Comparison of ENCODE assay signal across 17 cellular contexts in genomic region chr12:6171409-6172015, GRCh38. TPM values are rescaled to one million over a fixed set of nuclear protein-coding genes. Genes with fewer than 3 reads are reported as not detected.
DNase-seq lines count a peak whose midpoint lies in the region; ATAC-seq and TF ChIP-seq lines count a peak whose summit lies in the region.
"Had no signal": no experiment of that assay in that cellular context is flagged by ENCODE, and none has a peak within 500 bp of the region (broad histone marks: within the 10 kb centered on the region; RNA-seq: fewer than 3 reads in every experiment).

No MANE protein-coding gene starts in this region.

- no peaks in the 10 kb centered on the region for H3K9me2 ChIP-seq in MM.1S (replicated peaks; ENCODE audit: insufficient read depth, low read length)

- H3K4me1 ChIP-seq in heart right ventricle (peaks cover 12 to 60% (median 39%) of the 10 kb centered on the region in 9 donors), neuronal stem cell (ENCODE audit: control insufficient read depth in 2 of 2, insufficient read depth in 1 of 2, low read depth in 1 of 2, low read length in 2 of 2) (no peaks in the 10 kb centered on the region), tibial nerve (peaks cover 0 to 19% (median 9%) of the 10 kb centered on the region in 4 donors), MM.1S (ENCODE audit: low read length) (peaks cover 13% of the 10 kb centered on the region), osteoblast (ENCODE audit: insufficient read depth, low read length) (peaks cover 18% of the 10 kb centered on the region)

- H4K20me1 ChIP-seq in MM.1S (ENCODE audit: insufficient read depth, low read length) (no peaks in the 10 kb centered on the region), osteoblast (ENCODE audit: insufficient read depth, low read length) (no peaks in the 10 kb centered on the region)

- TF ChIP-seq POLR2A in tibial nerve (IDR thresholded peaks at IDR 0.05) = no peak

- no peak overlapping the region for H2BK5ac ChIP-seq in neuronal stem cell (ENCODE audit: low read length)

- peak overlapping the region; percentile 47 for H2AK5ac ChIP-seq in neuronal stem cell (ENCODE audit: low read depth, low read length)

- H3K27me3 Mint-ChIP-seq in WTC11 (ENCODE audit: low read depth) = no peaks in the 10 kb centered on the region

- H2AFZ ChIP-seq in neuronal stem cell (ENCODE audit: low read length) (no peak overlapping the region), MM.1S (ENCODE audit: low read length) (no peak overlapping the region), osteoblast (ENCODE audit: low read length) (no peak overlapping the region)

- peak; percentile 28 to 62 for TF ChIP-seq EP300 in tibial nerve (IDR thresholded peaks at IDR 0.05)

- no peak overlapping the region for H3K27ac Mint-ChIP-seq in WTC11
- H3K27ac Mint-ChIP-seq: stimulated activated naive B cell treated with anti-CD40 and anti-IgM and Interleukin-4, amounts not matched to agents 10 μg/mL and 1 μg/mL and 100 μg/mL, for 72 hours had no signal

- H3K14ac ChIP-seq in neuronal stem cell (ENCODE audit: low read length) = peak overlapping the region; percentile 21

- intact Hi-C loops in heart right ventricle (cut with DNase I) = loop anchor here in 5 of 10 donors (2.0 to 10.0 kb wide), 4 partner anchors 17 to 99 kb away; partner anchors contain the start of gene VWF (in 2 of the 5)

- peak overlapping the region; percentile 32 for H3K18ac ChIP-seq in neuronal stem cell (ENCODE audit: low read length)

- H3K4me2 ChIP-seq in neuronal stem cell (ENCODE audit: insufficient read depth, low read length, poor library complexity, severe bottlenecking) (no peak overlapping the region), MM.1S (ENCODE audit: low read depth, low read length) (no peak overlapping the region), osteoblast (ENCODE audit: insufficient read depth, low read length) (no peak overlapping the region)

- no peak overlapping the region for H3K9ac ChIP-seq in neuronal stem cell (ENCODE audit: low read depth, low read length, poor library complexity)
- H3K9ac ChIP-seq in MM.1S (ENCODE audit: low read length) = no peak overlapping the region

- POLR2A ChIA-PET in WTC11 (lab: Charles Lee) = interaction anchor here (0.6 kb wide), 1 partner anchor 165 kb away, joined by 3 read pairs; no protein-coding TSS in a partner anchor

- H3K27ac ChIP-seq in heart right ventricle (peak overlapping the region; percentile 60 to 90 (median 76)), neuronal stem cell (replicated peaks; ENCODE audit: low read length) (no peak overlapping the region), tibial nerve (peak overlapping the region in 1 of 4 donors; percentile 47), MM.1S (ENCODE audit: low read length) (no peak overlapping the region), osteoblast (ENCODE audit: low read depth, low read length) (no peak overlapping the region)
- H3K27ac ChIP-seq: neutrophil, SK-N-MC had no signal

- peak overlapping the region in 1 of 10 donors; percentile 9 for H3K4me3 ChIP-seq in heart right ventricle
- H3K4me3 ChIP-seq in neuronal stem cell (ENCODE audit: low read length in 2 of 2) = no peak overlapping the region
- H3K4me3 ChIP-seq in tibial nerve = no peak overlapping the region
- no peak overlapping the region for H3K4me3 ChIP-seq in MM.1S (ENCODE audit: low read length)
- no peak overlapping the region for H3K4me3 ChIP-seq in osteoblast (ENCODE audit: insufficient read depth, low read length)
- H3K4me3 ChIP-seq: SK-N-MC had no signal

- no peak overlapping the region for H4K8ac ChIP-seq in neuronal stem cell (ENCODE audit: low read depth, low read length)

- no peaks in the 10 kb centered on the region for H3K36me3 Mint-ChIP-seq in WTC11

- no peaks in the 10 kb centered on the region for H3K79me1 ChIP-seq in neuronal stem cell (ENCODE audit: low read depth, low read length)

- H2BK120ac ChIP-seq in neuronal stem cell (ENCODE audit: low read depth, low read length) = no peak overlapping the region

- ATAC-seq in WTC11 (no peak), heart right ventricle (peak; percentile 63 to 91 (median 84)), HG03135 (IDR thresholded peaks at IDR 0.05; ENCODE audit: unreplicated experiment) (no peak)
- ATAC-seq: activated T-cell treated with anti-CD3 and anti-CD28 coated beads, Interleukin-2, amount 50 U/mL, for 4 hours; stimulated activated naive B cell treated with anti-CD40 and anti-IgM and Interleukin-4, amounts not matched to agents 10 μg/mL and 1 μg/mL and 100 μg/mL, for 72 hours had no signal

- H3F3A ChIP-seq in MM.1S (ENCODE audit: insufficient read depth, low read length) = no peaks in the 10 kb centered on the region

- H3K4ac ChIP-seq in neuronal stem cell (ENCODE audit: low read length) = no peak overlapping the region

- H2BK15ac ChIP-seq in neuronal stem cell (ENCODE audit: low read length) = no peak overlapping the region

- TF ChIP-seq CTCF in WTC11 (IDR thresholded peaks at IDR 0.05) (no peak), heart right ventricle (IDR thresholded peaks at IDR 0.05) (peak in 1 of 9 donors; percentile 22), tibial nerve (IDR thresholded peaks at IDR 0.05) (no peak), MM.1S (IDR thresholded peaks at IDR 0.05; ENCODE audit: low read length) (no peak), osteoblast (IDR thresholded peaks at IDR 0.05; ENCODE audit: extremely low read depth, low read depth, low read length) (no peak)

- H3K36me3 ChIP-seq in heart right ventricle (no peaks in the 10 kb centered on the region), neuronal stem cell (replicated peaks in 1 of 2; ENCODE audit: control insufficient read depth in 2 of 2, insufficient read depth in 2 of 2, low read length in 2 of 2) (no peaks in the 10 kb centered on the region), tibial nerve (no peaks in the 10 kb centered on the region), MM.1S (replicated peaks; ENCODE audit: insufficient read depth, low read length) (no peaks in the 10 kb centered on the region), osteoblast (ENCODE audit: insufficient read depth, low read length) (no peaks in the 10 kb centered on the region)
- H3K36me3 ChIP-seq: neutrophil had no signal

- no peaks in the 10 kb centered on the region for H3K4me1 Mint-ChIP-seq in WTC11
- H3K4me1 Mint-ChIP-seq: central memory CD8-positive, alpha-beta T cell had no signal

- DNase-seq in WTC11 (ENCODE audit: low spot score) (no peak), heart right ventricle (peak; percentile 75 to 81), neuronal stem cell (ENCODE audit: low spot score) (no peak), tibial nerve (ENCODE audit: low spot score in 2 of 2) (no peak), MM.1S (no peak), osteoblast (ENCODE audit: insufficient read length, low spot score, missing footprints) (no peak), NCI-H748 treated with DMSO at 0.1 percent for 48 hours (lab: John Stamatoyannopoulos, UW) (no peak)
- DNase-seq: activated T-cell treated with anti-CD3 and anti-CD28 coated beads, Interleukin-2, amount 50 U/mL, for 4 hours; COR-L47; EL; NCI-H2107; NCI-H774; stimulated activated naive B cell treated with anti-CD40 and anti-IgM and Interleukin-4, amounts not matched to agents 10 μg/mL and 1 μg/mL and 100 μg/mL, for 72 hours had no signal

- H2BK12ac ChIP-seq in neuronal stem cell (ENCODE audit: low read length) = no peak overlapping the region

- WGBS in heart right ventricle, 2 donors = 58 to 69% methylated on average over 21 of the region's 21 CpGs
- WGBS in neuronal stem cell (ENCODE audit: extremely low coverage in 2 of 2, insufficient read length in 2 of 2, insufficient replicate concordance in 1 of 2), 2 donors = no CpG with 5 or more reads among the region's 21 CpGs
- 79 to 85% methylated on average over 10 to 20 of the region's 21 CpGs for WGBS in tibial nerve, 2 donors

- H3K4me3 Mint-ChIP-seq in WTC11 = no peak overlapping the region
- H3K4me3 Mint-ChIP-seq: activated T-cell treated with anti-CD3 and anti-CD28 coated beads, Interleukin-2, amount 50 U/mL, for 4 hours; central memory CD8-positive, alpha-beta T cell; stimulated activated naive B cell treated with anti-CD40 and anti-IgM and Interleukin-4, amounts not matched to agents 10 μg/mL and 1 μg/mL and 100 μg/mL, for 72 hours had no signal

- no peak overlapping the region for H4K91ac ChIP-seq in neuronal stem cell (ENCODE audit: low read depth, low read length, poor library complexity)

- H3K27me3 ChIP-seq in heart right ventricle = no peaks in the 10 kb centered on the region
- peaks cover 0 to 7% (median 0%) of the 10 kb centered on the region in 3 experiments for H3K27me3 ChIP-seq in neuronal stem cell (ENCODE audit: control insufficient read depth in 3 of 3, insufficient read depth in 3 of 3, low read depth in 1 of 3, low read length in 3 of 3)
- no peaks in the 10 kb centered on the region for H3K27me3 ChIP-seq in tibial nerve
- no peaks in the 10 kb centered on the region for H3K27me3 ChIP-seq in MM.1S (replicated peaks; ENCODE audit: insufficient read depth, low read length)
- no peaks in the 10 kb centered on the region for H3K27me3 ChIP-seq in osteoblast (ENCODE audit: insufficient read depth, low read length)

- no peaks in the 10 kb centered on the region for H3K79me2 ChIP-seq in MM.1S (ENCODE audit: low read length)
- H3K79me2 ChIP-seq in osteoblast (ENCODE audit: insufficient read depth, low read length) = no peaks in the 10 kb centered on the region

- CTCF ChIA-PET in WTC11 (lab: Charles Lee) = no interaction called here

- H3K9me3 ChIP-seq in heart right ventricle (no peaks in the 10 kb centered on the region), neuronal stem cell (replicated peaks in 1 of 2; ENCODE audit: control insufficient read depth in 2 of 2, insufficient read depth in 1 of 2, low read depth in 1 of 2, low read length in 2 of 2) (no peaks in the 10 kb centered on the region), tibial nerve (no peaks in the 10 kb centered on the region), MM.1S (replicated peaks; ENCODE audit: insufficient read depth, low read length) (no peaks in the 10 kb centered on the region), osteoblast (ENCODE audit: low read depth, low read length) (no peaks in the 10 kb centered on the region)
- H3K9me3 ChIP-seq: neutrophil had no signal

- H3K23ac ChIP-seq in neuronal stem cell (ENCODE audit: low read depth, low read length, poor library complexity) = no peak overlapping the region

- H3K9me3 Mint-ChIP-seq in WTC11 = peaks cover 6% of the 10 kb centered on the region; the same call in 1 of the 2 replicates
- H3K9me3 Mint-ChIP-seq: activated T-cell treated with anti-CD3 and anti-CD28 coated beads, Interleukin-2, amount 50 U/mL, for 4 hours; central memory CD8-positive, alpha-beta T cell had no signal

RNA-seq across cellular contexts. Expression of gene CD9, which starts 28.7 kb away (rescaled TPM):
- total RNA-seq in WTC11 (2021) (241 to 260 TPM (median 251 TPM) in 3 replicates), heart right ventricle (10 to 100 TPM; 24.8 to 70.4 (median 52.8) TPM), tibial nerve (100 to 1,000 TPM; 297 to 500 (median 391) TPM), osteoblast (19.4 and 34.4 TPM in 2 replicates)
- 100 to 1,000 TPM in 1 of 2 donors, 10 to 100 TPM in 1; 52.3 to 109 TPM for polyA plus RNA-seq in heart right ventricle
- 6.3 TPM for polyA plus RNA-seq in neuronal stem cell (2013, experiment 1 of 2)
- polyA plus RNA-seq in neuronal stem cell (2013, experiment 2 of 2) = 6.4 TPM

RNA-seq across cellular contexts. Expression of gene VWF, which starts 47.0 kb away (rescaled TPM):
- total RNA-seq in WTC11 (2021) (0.48 to 0.98 TPM (median 0.78 TPM) in 3 replicates), heart right ventricle (100 to 1,000 TPM; 163 to 480 (median 275) TPM), tibial nerve (100 to 1,000 TPM in 3 of 4 donors, 10 to 100 TPM in 1; 82.7 to 311 (median 214) TPM), osteoblast (0.29 and 0.72 TPM in 2 replicates)
- polyA plus RNA-seq in heart right ventricle = 100 to 1,000 TPM; 104 to 254 TPM
- polyA plus RNA-seq in neuronal stem cell (2013, experiment 1 of 2) = 0.24 TPM
- 0.25 TPM for polyA plus RNA-seq in neuronal stem cell (2013, experiment 2 of 2)

Comparison
In these comparisons a context has a peak if more than half of its experiments do, and no peak if none do; other contexts are left out.
1. ATAC-seq: peak in heart right ventricle (8 of 8); none in WTC11 (single experiment) and HG03135 (single experiment).
2. DNase-seq: peak in heart right ventricle (2 of 2); none in WTC11 (single experiment), neuronal stem cell (single experiment), tibial nerve (0 of 2), MM.1S (single experiment), osteoblast (single experiment) and NCI-H748 treated with DMSO at 0.1 percent for 48 hours (single experiment).
3. H3K27ac ChIP-seq: peak in heart right ventricle (10 of 10); none in neuronal stem cell (single experiment), MM.1S (single experiment) and osteoblast (single experiment).
4. RNA of gene VWF, which starts 47.0 kb away (total RNA-seq): 163 to 480 TPM in heart right ventricle and 82.7 to 311 TPM in tibial nerve; 0.29 to 0.72 TPM in osteoblast and 0.48 to 0.98 TPM in WTC11; every median in the first group is over 10 times any median in the second.